17 cellular contexts compared by ENCODE assay signal in genomic region chr15:96121066-96121465, GRCh38.
DNase-seq lines count a peak whose midpoint lies in the region; ATAC-seq and TF ChIP-seq lines count a peak whose summit lies in the region.
"Had no signal": no experiment of that assay in that cellular context is flagged by ENCODE, and none has a peak within 500 bp of the region (broad histone marks: within the 10 kb centered on the region; RNA-seq: fewer than 3 reads in every experiment).

No MANE protein-coding gene starts in this region.

- H3K27ac ChIP-seq in brain microvascular endothelial cell: peak overlapping the region; percentile 74
- H3K27ac ChIP-seq in osteoblast (ENCODE audit: low read depth, low read length): peak overlapping the region; percentile 23
- H3K27ac ChIP-seq in psoas muscle: no peak overlapping the region
- H3K27ac ChIP-seq: BLaER1 treated with 17β-estradiol and CSF1 and Interleukin-3, amounts not matched to agents 10 nM and 100 nM; GM23248; HL-60 had no signal

- H2AFZ ChIP-seq in osteoblast (ENCODE audit: low read length): no peak overlapping the region
- H2AFZ ChIP-seq: GM23248 had no signal

- H3K4me3 ChIP-seq in brain microvascular endothelial cell (ENCODE audit: low read depth, low read length) (no peak overlapping the region), osteoblast (ENCODE audit: insufficient read depth, low read length) (no peak overlapping the region), psoas muscle (no peak overlapping the region)
- H3K4me3 ChIP-seq: BLaER1 treated with 17β-estradiol and CSF1 and Interleukin-3, amounts not matched to agents 10 nM and 100 nM; GM12878; GM23248; HAP-1 had no signal

- H4K20me1 ChIP-seq in osteoblast (ENCODE audit: insufficient read depth, low read length): no peaks in the 10 kb centered on the region
- H4K20me1 ChIP-seq: BLaER1 treated with 17β-estradiol and CSF1 and Interleukin-3, amounts not matched to agents 10 nM and 100 nM had no signal

- in situ Hi-C loops in brain microvascular endothelial cell (cut with HindIII; ENCODE audit: low pct_ligation_motif_present, low sequenced_read_pairs): no loop called here

- H3K9me3 ChIP-seq in osteoblast (ENCODE audit: low read depth, low read length) (no peaks in the 10 kb centered on the region), psoas muscle (no peaks in the 10 kb centered on the region)
- H3K9me3 ChIP-seq: BLaER1 treated with 17β-estradiol and CSF1 and Interleukin-3, amounts not matched to agents 10 nM and 100 nM; HAP-1 had no signal

- peak overlapping the region; percentile 12 for H3K4me2 ChIP-seq in osteoblast (ENCODE audit: insufficient read depth, low read length)
- H3K4me2 ChIP-seq: BLaER1 treated with 17β-estradiol and CSF1 and Interleukin-3, amounts not matched to agents 10 nM and 100 nM had no signal

- peaks cover 7% of the 10 kb centered on the region for H3K4me1 ChIP-seq in osteoblast (ENCODE audit: insufficient read depth, low read length)
- no peaks in the 10 kb centered on the region for H3K4me1 ChIP-seq in psoas muscle

- DNase-seq in HCEC 1CT (peak; percentile 39), brain microvascular endothelial cell (peak; percentile 17), left kidney (ENCODE audit: low read depth, low spot score) (peak; percentile 20), osteoblast (ENCODE audit: insufficient read length, low spot score, missing footprints) (no peak), SW 1271 (lab: John Stamatoyannopoulos, UW) (no peak), psoas muscle (no peak)
- DNase-seq: 8988T; Calu3; CD8-positive, alpha-beta T cell; DMS79 treated with DMSO at 0.1 percent for 48 hours had no signal

- H3K79me2 ChIP-seq in osteoblast (ENCODE audit: insufficient read depth, low read length): no peaks in the 10 kb centered on the region

- H3K27me3 ChIP-seq in brain microvascular endothelial cell (replicated peaks) (no peaks in the 10 kb centered on the region), osteoblast (ENCODE audit: insufficient read depth, low read length) (no peaks in the 10 kb centered on the region), psoas muscle (ENCODE audit: insufficient read depth in 3 of 3, low read length in 2 of 3) (no peaks in the 10 kb centered on the region)
- H3K27me3 ChIP-seq: BLaER1 treated with 17β-estradiol and CSF1 and Interleukin-3, amounts not matched to agents 10 nM and 100 nM had no signal

- H3K36me3 ChIP-seq in brain microvascular endothelial cell (replicated peaks): no peaks in the 10 kb centered on the region
- no peaks in the 10 kb centered on the region for H3K36me3 ChIP-seq in osteoblast (ENCODE audit: insufficient read depth, low read length)
- H3K36me3 ChIP-seq in psoas muscle (ENCODE audit: insufficient read depth in 1 of 2, low read depth in 1 of 2): no peaks in the 10 kb centered on the region
- H3K36me3 ChIP-seq: BLaER1 treated with 17β-estradiol and CSF1 and Interleukin-3, amounts not matched to agents 10 nM and 100 nM; HAP-1 had no signal

- 66 to 74% (median 66%) methylated on average over 6 of the region's 6 CpGs for WGBS in psoas muscle, 3 donors

- ATAC-seq in GM21381 (IDR thresholded peaks at IDR 0.05; ENCODE audit: unreplicated experiment) (no peak), psoas muscle (no peak), HG03108 (IDR thresholded peaks at IDR 0.05; ENCODE audit: unreplicated experiment) (no peak)
- ATAC-seq: CD8-positive, alpha-beta T cell; GM12878 had no signal

- intact Hi-C loops in psoas muscle (cut with DNase I): no loop called here

- TF ChIP-seq CTCF in brain microvascular endothelial cell (IDR thresholded peaks at IDR 0.05; ENCODE audit: low read depth, low read length, missing control alignments) (no peak), osteoblast (IDR thresholded peaks at IDR 0.05; ENCODE audit: extremely low read depth, low read depth, low read length) (no peak), psoas muscle (IDR thresholded peaks at IDR 0.05) (no peak)

Comparison
In these comparisons a context has a peak if more than half of its experiments do, and no peak if none do; other contexts are left out.
1. DNase-seq: peak in HCEC 1CT (single experiment), brain microvascular endothelial cell (single experiment) and left kidney (single experiment); none in osteoblast (single experiment), SW 1271 (0 of 2) and psoas muscle (0 of 2).